In the genomic region with DNA sequence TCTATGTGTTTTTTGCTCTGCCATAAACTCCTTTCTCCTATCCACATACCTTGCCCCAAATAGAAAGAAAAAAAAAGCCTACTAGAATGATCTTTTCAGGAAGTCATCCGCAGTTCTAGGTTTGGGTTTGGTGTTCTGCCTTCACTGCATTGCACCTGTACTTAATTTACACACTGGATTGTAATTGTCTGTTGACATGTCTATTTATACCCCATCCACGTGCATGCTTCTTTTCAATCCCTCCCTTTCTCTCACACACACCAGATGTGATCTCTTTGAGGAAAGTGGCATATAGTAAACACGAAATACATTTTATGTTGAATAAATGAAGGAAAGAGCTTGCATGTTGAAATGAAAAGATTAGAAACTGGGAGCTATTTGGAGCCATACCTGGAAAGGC, we compare ENCODE assay signal across 18 cellular contexts.
A peak's percentile ranks its signal among the peaks of the same experiment; 100 is the strongest.
DNase-seq lines count a peak whose midpoint lies in the region; ATAC-seq, FAIRE-seq and TF ChIP-seq lines count a peak whose summit lies in the region.
"Had no signal": no experiment of that assay in that cellular context is flagged by ENCODE, and none has a peak within 500 bp of the region (broad histone marks: within the 10 kb centered on the region; RNA-seq: fewer than 3 reads in every experiment).

No MANE protein-coding gene starts in this region.

- no peak overlapping the region for H3K4me3 ChIP-seq in BLaER1 treated with 17β-estradiol and CSF1 and Interleukin-3, amounts not matched to agents 10 nM and 100 nM
- H3K4me3 ChIP-seq in H1 (ENCODE audit: extremely low read depth in 1 of 4, insufficient read depth in 2 of 4, low read depth in 3 of 4, low read length in 4 of 4): no peak overlapping the region
- H3K4me3 ChIP-seq: PC-9, SJSA1 had no signal

- TF ChIP-seq CTCF in H1 (IDR thresholded peaks at IDR 0.05; ENCODE audit: control extremely low read depth in 1 of 3, insufficient read depth in 1 of 3, low read depth in 1 of 3, low read length in 3 of 3): no peak

- peak overlapping the region in 10 of 11 experiments; percentile 4 to 67 (median 49); a peak in 18 of 22 replicates for H3K4me2 ChIP-seq in BLaER1 treated with 17β-estradiol and CSF1 and Interleukin-3, amounts not matched to agents 10 nM and 100 nM
- H3K4me2 ChIP-seq in H1 (ENCODE audit: insufficient read depth in 1 of 2, low read depth in 2 of 2, low read length in 2 of 2): no peak overlapping the region
- H3K4me2 ChIP-seq: KMS-11, PC-9 had no signal

- H2BK15ac ChIP-seq in H1 (ENCODE audit: low read length): no peak overlapping the region

- H3K79me2 ChIP-seq in H1 (ENCODE audit: control insufficient read depth in 1 of 2, insufficient read depth in 2 of 2, low read length in 2 of 2): no peaks in the 10 kb centered on the region

- no peak overlapping the region for H2BK20ac ChIP-seq in H1 (ENCODE audit: low read length)

- TF ChIP-seq EP300 in H1 (IDR thresholded peaks at IDR 0.05; ENCODE audit: borderline replicate concordance in 1 of 2, low read depth in 2 of 2, low read length in 2 of 2): no peak

- H2AFZ ChIP-seq in H1 (ENCODE audit: low read length): peak overlapping the region; percentile 68; the same call in 1 of the 2 replicates
- H2AFZ ChIP-seq: PC-9 had no signal

- no peaks in the 10 kb centered on the region for H3K9me3 ChIP-seq in BLaER1 treated with 17β-estradiol and CSF1 and Interleukin-3, amounts not matched to agents 10 nM and 100 nM (replicated peaks in 1 of 11)
- no peaks in the 10 kb centered on the region for H3K9me3 ChIP-seq in H1 (ENCODE audit: insufficient read depth in 2 of 2, low read depth in 1 of 2, low read length in 1 of 2)
- H3K9me3 ChIP-seq: SJSA1 had no signal

- H3K14ac ChIP-seq in H1 (ENCODE audit: insufficient read length): no peak overlapping the region

- H3K27me3 ChIP-seq in BLaER1 treated with 17β-estradiol and CSF1 and Interleukin-3, amounts not matched to agents 10 nM and 100 nM: no peaks in the 10 kb centered on the region
- H3K27me3 ChIP-seq in H1 (replicated peaks in 1 of 4; ENCODE audit: control insufficient read depth in 3 of 4, extremely low read depth in 1 of 4, insufficient read depth in 3 of 4, low read length in 3 of 4): no peaks in the 10 kb centered on the region
- H3K27me3 ChIP-seq: SJSA1 had no signal

- no peak overlapping the region for H4K91ac ChIP-seq in H1 (replicated peaks; ENCODE audit: insufficient read length, low read length)

- no peak overlapping the region for H3K27ac ChIP-seq in BLaER1 treated with 17β-estradiol and CSF1 and Interleukin-3, amounts not matched to agents 10 nM and 100 nM
- no peak overlapping the region for H3K27ac ChIP-seq in H1 (ENCODE audit: low read depth, low read length)
- H3K27ac ChIP-seq: KMS-11, PC-9, SJSA1 had no signal

- no peak overlapping the region for H2BK5ac ChIP-seq in H1 (ENCODE audit: low read depth, low read length)

- no peak overlapping the region for H3K56ac ChIP-seq in H1 (replicated peaks; ENCODE audit: insufficient read length, low read depth, low read length)

- no peak for TF ChIP-seq RAD21 in H1 (IDR thresholded peaks at IDR 0.05 in 1 of 2, conservative IDR thresholded peaks at IDR 0.05 in 1 of 2; ENCODE audit: low read depth in 2 of 2, low read length in 2 of 2)

- CTCF ChIA-PET in H1 (lab: Charles Lee; ENCODE audit: partially characterized antibody): no interaction called here

- H3K9ac ChIP-seq in BLaER1 treated with 17β-estradiol and CSF1 and Interleukin-3, amounts not matched to agents 10 nM and 100 nM: no peak overlapping the region
- no peak overlapping the region for H3K9ac ChIP-seq in H1 (replicated peaks in 1 of 4; ENCODE audit: extremely low read depth in 1 of 4, low read depth in 3 of 4, low read length in 3 of 4)
- H3K9ac ChIP-seq: KMS-11 had no signal

- H3K18ac ChIP-seq in H1 (ENCODE audit: extremely low read depth, low read length): no peak overlapping the region

- H3K79me1 ChIP-seq in H1 (ENCODE audit: low read depth, low read length): no peaks in the 10 kb centered on the region

- H3K36me3 ChIP-seq in BLaER1 treated with 17β-estradiol and CSF1 and Interleukin-3, amounts not matched to agents 10 nM and 100 nM: no peaks in the 10 kb centered on the region
- H3K36me3 ChIP-seq in H1 (ENCODE audit: control insufficient read depth in 2 of 4, insufficient read depth in 4 of 4, low read length in 3 of 4): no peaks in the 10 kb centered on the region
- H3K36me3 ChIP-seq: SJSA1 had no signal

- H4K5ac ChIP-seq in H1 (ENCODE audit: insufficient read length, low read depth, low read length): no peak overlapping the region

- no peak for FAIRE-seq in H1 (lab: Jason Lieb, UNC)
- FAIRE-seq: H54 had no signal

- POLR2A ChIA-PET in H1 (lab: Charles Lee; ENCODE audit: partially characterized antibody): interaction anchor here (0.6 kb wide), 1 partner anchor 1038 kb away, joined by 3 read pairs; no protein-coding TSS in a partner anchor

- H2AK5ac ChIP-seq in H1 (ENCODE audit: low read depth, low read length): no peak overlapping the region

- H2BK12ac ChIP-seq in H1 (ENCODE audit: low read depth, low read length): no peak overlapping the region

- no peaks in the 10 kb centered on the region for H3K23me2 ChIP-seq in H1 (ENCODE audit: low read depth, low read length)

- H3K23ac ChIP-seq in H1 (ENCODE audit: insufficient read length): no peak overlapping the region

- H3K4ac ChIP-seq in H1 (replicated peaks; ENCODE audit: insufficient read length, low read depth, low read length): no peak overlapping the region

- peak; percentile 24 for DNase-seq in NCI-H1105 treated with DMSO at 0.1 percent for 48 hours (lab: John Stamatoyannopoulos, UW)
- DNase-seq in NCI-H1105 (lab: John Stamatoyannopoulos, UW): no peak
- DNase-seq in NCI-H146 (lab: John Stamatoyannopoulos, UW): peak; percentile 81
- no peak for DNase-seq in H1 (ENCODE audit: low read depth in 1 of 2, low spot score in 2 of 2)
- DNase-seq in NCI-H2029 (lab: John Stamatoyannopoulos, UW): no peak
- no peak for DNase-seq in effector CD8-positive, alpha-beta T cell (lab: John Stamatoyannopoulos, UW)
- DNase-seq: C1 segment of cervical spinal cord, DMS53, HFFc6, NCI-H2227 treated with DMSO at 0.1 percent for 48 hours, NCI-H526, PC-9, T-helper 2 cell had no signal

- ATAC-seq in HG02610 (IDR thresholded peaks at IDR 0.05; ENCODE audit: unreplicated experiment): no peak

- no peak for TF ChIP-seq POLR2A in H1 (IDR thresholded peaks at IDR 0.05; ENCODE audit: control extremely low read depth in 1 of 2, low read depth in 2 of 2, low read length in 2 of 2)

- H4K8ac ChIP-seq in H1 (ENCODE audit: extremely low read depth, insufficient read depth, low read length): no peak overlapping the region

- H4K20me1 ChIP-seq in BLaER1 treated with 17β-estradiol and CSF1 and Interleukin-3, amounts not matched to agents 10 nM and 100 nM: no peaks in the 10 kb centered on the region
- no peaks in the 10 kb centered on the region for H4K20me1 ChIP-seq in H1 (replicated peaks in 1 of 2; ENCODE audit: control insufficient read depth in 1 of 2, insufficient read depth in 2 of 2, low read length in 2 of 2)

- 89% methylated on average over 3 of the region's 3 CpGs; no CpG with 5 or more reads in 1 of the 2 experiments for WGBS in H1 (ENCODE audit: extremely low coverage in 1 of 2, insufficient coverage in 1 of 2, insufficient read length in 1 of 2, insufficient replicate concordance in 2 of 2, low coverage in 1 of 2, low lambda C conversion rate in 2 of 2, missing lambda C conversion rate in 1 of 2), 2 experiments

- H3K4me1 ChIP-seq in BLaER1 treated with 17β-estradiol and CSF1 and Interleukin-3, amounts not matched to agents 10 nM and 100 nM: peaks cover 13 to 36% (median 31%) of the 10 kb centered on the region in 10 experiments
- no peaks in the 10 kb centered on the region for H3K4me1 ChIP-seq in H1 (replicated peaks in 1 of 4; ENCODE audit: control insufficient read depth in 3 of 4, insufficient read depth in 4 of 4, low read length in 3 of 4)
- H3K4me1 ChIP-seq: SJSA1 had no signal

- no peak overlapping the region for H2BK120ac ChIP-seq in H1 (replicated peaks; ENCODE audit: low read depth, low read length)

TF ChIP-seq in H1, 55 proteins besides CTCF, POLR2A, EP300 and RAD21:
- TF ChIP-seq CTBP2 (IDR thresholded peaks at IDR 0.05; ENCODE audit: borderline replicate concordance, insufficient read depth, insufficient read length, low read length) (no peak), JUND (IDR thresholded peaks at IDR 0.05; ENCODE audit: low read length) (no peak)
TF ChIP-seq in H1: peak in this region for 0.

Comparison
In these comparisons a context has a peak if more than half of its experiments do, and no peak if none do; other contexts are left out.
1. DNase-seq: peak in NCI-H1105 treated with DMSO at 0.1 percent for 48 hours (single experiment) and NCI-H146 (single experiment); none in NCI-H1105 (single experiment), H1 (0 of 2), NCI-H2029 (single experiment) and effector CD8-positive, alpha-beta T cell (single experiment).
2. H3K4me2 ChIP-seq: peak in BLaER1 treated with 17β-estradiol and CSF1 and Interleukin-3, amounts not matched to agents 10 nM and 100 nM (10 of 11); none in H1 (0 of 2).